ENCODE assay signal across 8 cellular contexts in genomic region chr19:15297416-15298224, GRCh38. TPM values are rescaled to one million over a fixed set of nuclear protein-coding genes. Genes with fewer than 3 reads are reported as not detected.
DNase-seq lines count a peak whose midpoint lies in the region; ATAC-seq and TF ChIP-seq lines count a peak whose summit lies in the region.

No MANE protein-coding gene starts in this region.

- ATAC-seq in GM21717 (IDR thresholded peaks at IDR 0.05; ENCODE audit: unreplicated experiment), result no peak

- no peak for TF ChIP-seq POLR2A in erythroblast (IDR thresholded peaks at IDR 0.05; ENCODE audit: low read length)

- peak; percentile 13 for DNase-seq in NCI-H748 (lab: John Stamatoyannopoulos, UW; ENCODE audit: unreplicated experiment)
- no peak for DNase-seq in NCI-H748 treated with DMSO at 0.1 percent for 48 hours (lab: John Stamatoyannopoulos, UW)
- DNase-seq in SHP77 (lab: John Stamatoyannopoulos, UW), result peak; percentile 95 to 97
- peak; percentile 39 to 78 for DNase-seq in erythroblast (lab: John Stamatoyannopoulos, UW)
- DNase-seq in renal cortical epithelial cell (ENCODE audit: low read depth), result peak; percentile 57
- DNase-seq in cortex of kidney (lab: John Stamatoyannopoulos, UW), result no peak
- no peak for DNase-seq in NCI-H526 treated with DMSO at 0.1 percent for 48 hours (lab: John Stamatoyannopoulos, UW)

RNA-seq across cellular contexts. Expression of gene BRD4, which starts 34.7 kb away (rescaled TPM):
- total RNA-seq in renal cortical epithelial cell, result 8.7 and 30.7 TPM in 2 replicates

Comparison
In these comparisons a context has a peak if more than half of its experiments do, and no peak if none do; other contexts are left out.
1. DNase-seq: peak in NCI-H748 (single experiment), SHP77 (2 of 2), erythroblast (2 of 2) and renal cortical epithelial cell (single experiment); none in NCI-H748 treated with DMSO at 0.1 percent for 48 hours (single experiment), cortex of kidney (single experiment) and NCI-H526 treated with DMSO at 0.1 percent for 48 hours (single experiment).